Comparison of ENCODE assay signal across 27 cellular contexts in genomic region chr2:71552356-71552755, GRCh38.
"Had no signal": no experiment of that assay in that cellular context is flagged by ENCODE, and none has a peak within 500 bp of the region (broad histone marks: within the 10 kb centered on the region; RNA-seq: fewer than 3 reads in every experiment).

No MANE protein-coding gene starts in this region.

- H3K4me3 Mint-ChIP-seq: activated CD4-positive, alpha-beta T cell treated with anti-CD3 and anti-CD28 coated beads, Interleukin-2, amount 10 ng/mL, durations not matched to agents 24 days and 14 days; activated CD8-positive, alpha-beta T cell treated with anti-CD3 and anti-CD28 coated beads for 36 hours; activated naive CD4-positive, alpha-beta T cell treated with anti-CD3 and anti-CD28 coated beads for 36 hours; activated T-cell treated with anti-CD3 and anti-CD28 coated beads, Interleukin-2, amount 50 U/mL, for 72 hours; activated T-helper 17 cell treated with anti-CD3 and anti-CD28 coated beads, Interleukin-2, amount 50 U/mL, for 72 hours; brain had no signal

- H3K27ac Mint-ChIP-seq: activated CD4-positive, alpha-beta T cell treated with anti-CD3 and anti-CD28 coated beads, Interleukin-2, amount 10 ng/mL, durations not matched to agents 24 days and 14 days; activated CD8-positive, alpha-beta T cell treated with anti-CD3 and anti-CD28 coated beads for 36 hours; activated naive CD4-positive, alpha-beta T cell treated with anti-CD3 and anti-CD28 coated beads for 36 hours; activated naive CD4-positive, alpha-beta T cell treated with anti-CD3 and anti-CD28 coated beads, Interleukin-2, amount 50 U/mL, for 72 hours; activated T-cell treated with anti-CD3 and anti-CD28 coated beads, Interleukin-2, amount 50 U/mL, for 72 hours; brain had no signal

- H3K27me3 ChIP-seq: adrenal gland, SJCRH30 had no signal

- H3K4me2 ChIP-seq: SK-N-SH had no signal

- ATAC-seq: activated CD8-positive, alpha-beta T cell treated with anti-CD3 and anti-CD28 coated beads for 36 hours; activated naive CD4-positive, alpha-beta T cell treated with anti-CD3 and anti-CD28 coated beads, Interleukin-2, amount 50 U/mL, for 72 hours; activated T-cell treated with anti-CD3 and anti-CD28 coated beads, Interleukin-2, amount 50 U/mL, for 72 hours; activated T-helper 17 cell treated with anti-CD3 and anti-CD28 coated beads, Interleukin-2, amount 50 U/mL, for 72 hours; Panc1 had no signal

- H3K9me3 ChIP-seq: adrenal gland, SJCRH30, SK-N-SH had no signal

- H3K4me1 Mint-ChIP-seq: activated CD4-positive, alpha-beta T cell treated with anti-CD3 and anti-CD28 coated beads, Interleukin-2, amount 10 ng/mL, durations not matched to agents 24 days and 14 days; activated T-helper 17 cell treated with anti-CD3 and anti-CD28 coated beads, Interleukin-2, amount 50 U/mL, for 72 hours; brain had no signal

- H3K27ac ChIP-seq: adrenal gland, SJCRH30 had no signal

- DNase-seq: activated CD4-positive, alpha-beta T cell treated with anti-CD3 and anti-CD28 coated beads, Interleukin-2, amount 10 ng/mL, durations not matched to agents 24 days and 14 days; activated CD4-positive, alpha-beta T cell treated with anti-CD3 and anti-CD28 coated beads, Interleukin-2, amount 50 U/mL, for 4 hours; activated CD8-positive, alpha-beta T cell treated with anti-CD3 and anti-CD28 coated beads for 36 hours; activated gamma-delta T cell treated with Interleukin-2 at 50 U/mL for 16 hours; activated naive CD4-positive, alpha-beta T cell treated with anti-CD3 and anti-CD28 coated beads for 36 hours; activated T-cell treated with anti-CD3 and anti-CD28 coated beads, Interleukin-2, amount 50 U/mL, for 1 hour; activated T-cell treated with anti-CD3 and anti-CD28 coated beads, Interleukin-2, amount 50 U/mL, for 72 hours; adrenal gland; central memory CD4-positive, alpha-beta T cell; NCI-H1048; NCI-H1105 treated with DMSO at 0.1 percent for 48 hours; NCI-H1436 treated with DMSO at 0.1 percent for 48 hours; NCI-H1694 treated with DMSO at 0.1 percent for 48 hours; NCI-H2029; NCI-H345; NCI-H524 treated with DMSO at 0.1 percent for 48 hours; SHP77; SJCRH30; SK-N-SH; T-helper 1 cell; T-helper 2 cell; T-helper 9 cell had no signal

- H3K36me3 ChIP-seq: adrenal gland had no signal

- H3K9me3 Mint-ChIP-seq: activated CD4-positive, alpha-beta T cell treated with anti-CD3 and anti-CD28 coated beads, Interleukin-2, amount 10 ng/mL, durations not matched to agents 24 days and 14 days; activated CD8-positive, alpha-beta T cell treated with anti-CD3 and anti-CD28 coated beads for 36 hours; activated naive CD4-positive, alpha-beta T cell treated with anti-CD3 and anti-CD28 coated beads for 36 hours; activated naive CD4-positive, alpha-beta T cell treated with anti-CD3 and anti-CD28 coated beads, Interleukin-2, amount 50 U/mL, for 72 hours; activated T-cell treated with anti-CD3 and anti-CD28 coated beads, Interleukin-2, amount 50 U/mL, for 72 hours; activated T-helper 17 cell treated with anti-CD3 and anti-CD28 coated beads, Interleukin-2, amount 50 U/mL, for 72 hours had no signal

- H3K9ac ChIP-seq: SK-N-SH had no signal

- H3K36me3 Mint-ChIP-seq: activated naive CD4-positive, alpha-beta T cell treated with anti-CD3 and anti-CD28 coated beads, Interleukin-2, amount 50 U/mL, for 72 hours had no signal

- H3K27me3 Mint-ChIP-seq: activated CD4-positive, alpha-beta T cell treated with anti-CD3 and anti-CD28 coated beads, Interleukin-2, amount 10 ng/mL, durations not matched to agents 24 days and 14 days; activated CD8-positive, alpha-beta T cell treated with anti-CD3 and anti-CD28 coated beads for 36 hours; activated T-helper 17 cell treated with anti-CD3 and anti-CD28 coated beads, Interleukin-2, amount 50 U/mL, for 72 hours had no signal

- H3K4me3 ChIP-seq: adrenal gland, K562, SJCRH30 had no signal

- H3K4me1 ChIP-seq: adrenal gland had no signal
